Comparison of ENCODE assay signal across 9 cellular contexts in the genomic region with DNA sequence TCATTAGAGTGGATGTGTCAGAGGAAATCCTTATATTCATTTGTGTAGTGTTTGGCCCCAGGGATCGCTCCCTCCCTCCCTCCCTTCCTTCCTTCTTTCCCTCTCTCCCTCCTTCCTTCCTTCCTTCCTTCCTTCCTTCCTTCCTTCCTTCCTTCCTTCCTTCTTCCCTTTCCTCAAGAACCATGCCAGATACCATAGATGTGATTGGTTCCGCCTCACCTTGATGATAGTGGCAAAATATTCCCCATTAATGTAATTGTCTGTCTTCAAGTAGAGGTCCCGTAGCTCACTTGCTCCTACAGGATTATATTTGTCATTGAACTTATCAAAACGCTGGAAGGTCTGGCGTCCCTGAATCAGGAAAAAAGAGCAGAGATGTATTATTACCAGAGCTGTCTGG. TPM values are rescaled to one million over a fixed set of nuclear protein-coding genes. Genes with fewer than 3 reads are reported as not detected.
"Had no signal": no experiment of that assay in that cellular context is flagged by ENCODE, and none has a peak within 500 bp of the region (broad histone marks: within the 10 kb centered on the region; RNA-seq: fewer than 3 reads in every experiment).

No MANE protein-coding gene starts in this region.

- ATAC-seq: GM23338, HepG2 had no signal

- DNase-seq: H9, HCEC 1CT, HFFc6, KBM-7 had no signal

- H3K27ac ChIP-seq: HL-60 had no signal

- H3K4me3 ChIP-seq: GM23338 had no signal

RNA-seq across cellular contexts. Expression of a gene that starts 17.7 kb away (rescaled TPM):
- total RNA-seq: GM23338, H1, H9, HepG2, HFFc6, HT1080 had no signal
- polyA plus RNA-seq: H1, HepG2 had no signal
